In genomic region chr11:118533769-118534729, GRCh38 we compare ENCODE assay signal across 21 cellular contexts. TPM values are rescaled to one million over a fixed set of nuclear protein-coding genes. Genes with fewer than 3 reads are reported as not detected.
DNase-seq lines count a peak whose midpoint lies in the region; ATAC-seq and TF ChIP-seq lines count a peak whose summit lies in the region.
"Had no signal": no experiment of that assay in that cellular context is flagged by ENCODE, and none has a peak within 500 bp of the region (broad histone marks: within the 10 kb centered on the region; RNA-seq: fewer than 3 reads in every experiment).

No MANE protein-coding gene starts in this region.

- H3K36me3 ChIP-seq in duodenal mucosa (ENCODE audit: control insufficient read depth in 1 of 2, insufficient read depth in 2 of 2, low read length in 2 of 2) (peaks cover 7 to 13% of the 10 kb centered on the region in 2 donors), mucosa of descending colon (ENCODE audit: low read depth) (no peaks in the 10 kb centered on the region), upper lobe of right lung (no peaks in the 10 kb centered on the region), breast epithelium (no peaks in the 10 kb centered on the region), tibial artery (peaks cover 0 to 34% (median 10%) of the 10 kb centered on the region in 3 donors)
- H3K36me3 ChIP-seq: adrenal gland, neural progenitor cell, thoracic aorta had no signal

- H3K4me3 Mint-ChIP-seq in activated T-cell treated with anti-CD3 and anti-CD28 coated beads, Interleukin-2, amount 50 U/mL, for 24 hours = no peak overlapping the region
- H3K4me3 Mint-ChIP-seq: activated CD8-positive, alpha-beta T cell treated with anti-CD3 and anti-CD28 coated beads for 36 hours; activated T-helper 1 cell treated with anti-CD3 and anti-CD28 coated beads, Interleukin-12 subunit alpha, Interleukin-12 subunit beta, Interleukin-2, Interleukin-4 antibody, amounts not matched to agents 30 ng/mL and 10 ng/mL and 1 ng/mL, durations not matched to agents 14 hours and 24 hours and 36 hours; GM23338; neural progenitor cell had no signal

- H3K27ac ChIP-seq in duodenal mucosa (ENCODE audit: low read depth, low read length) (peak overlapping the region; percentile 84), upper lobe of right lung (no peak overlapping the region), breast epithelium (no peak overlapping the region), tibial artery (no peak overlapping the region)
- H3K27ac ChIP-seq: adrenal gland, foreskin keratinocyte, neural progenitor cell, thoracic aorta had no signal

- H3K9ac ChIP-seq in duodenal mucosa (ENCODE audit: low read depth in 1 of 2, low read length in 2 of 2) = peak overlapping the region; percentile 73 to 91
- H3K9ac ChIP-seq: neural progenitor cell had no signal

- peaks cover 24% of the 10 kb centered on the region for H3K4me1 Mint-ChIP-seq in activated T-cell treated with anti-CD3 and anti-CD28 coated beads, Interleukin-2, amount 50 U/mL, for 24 hours (ENCODE audit: low read depth)

- peak overlapping the region; percentile 47 for H3K27ac Mint-ChIP-seq in activated T-cell treated with anti-CD3 and anti-CD28 coated beads, Interleukin-2, amount 50 U/mL, for 24 hours
- H3K27ac Mint-ChIP-seq: activated CD8-positive, alpha-beta T cell treated with anti-CD3 and anti-CD28 coated beads for 36 hours; activated T-helper 1 cell treated with anti-CD3 and anti-CD28 coated beads, Interleukin-12 subunit alpha, Interleukin-12 subunit beta, Interleukin-2, Interleukin-4 antibody, amounts not matched to agents 30 ng/mL and 10 ng/mL and 1 ng/mL, durations not matched to agents 14 hours and 24 hours and 36 hours; GM23338; neural progenitor cell had no signal

- peak overlapping the region; percentile 50 to 97 for H3K4me3 ChIP-seq in duodenal mucosa (ENCODE audit: low read depth in 1 of 2, low read length in 2 of 2)
- H3K4me3 ChIP-seq in mucosa of descending colon = no peak overlapping the region
- H3K4me3 ChIP-seq in upper lobe of right lung = no peak overlapping the region
- H3K4me3 ChIP-seq in breast epithelium = no peak overlapping the region
- H3K4me3 ChIP-seq in tibial artery = no peak overlapping the region
- H3K4me3 ChIP-seq: adrenal gland, GM23338, neural progenitor cell, thoracic aorta had no signal

- H3K9me3 ChIP-seq in duodenal mucosa (ENCODE audit: control insufficient read depth in 1 of 2, low read length in 2 of 2) (no peaks in the 10 kb centered on the region), mucosa of descending colon (no peaks in the 10 kb centered on the region), upper lobe of right lung (no peaks in the 10 kb centered on the region), breast epithelium (no peaks in the 10 kb centered on the region), tibial artery (no peaks in the 10 kb centered on the region)
- H3K9me3 ChIP-seq: adrenal gland, thoracic aorta had no signal

- no peaks in the 10 kb centered on the region for H3K27me3 Mint-ChIP-seq in activated T-cell treated with anti-CD3 and anti-CD28 coated beads, Interleukin-2, amount 50 U/mL, for 24 hours
- H3K27me3 Mint-ChIP-seq: activated CD8-positive, alpha-beta T cell treated with anti-CD3 and anti-CD28 coated beads for 36 hours; CD4-positive, alpha-beta memory T cell had no signal

- no peak for TF ChIP-seq POLR2A in breast epithelium (IDR thresholded peaks at IDR 0.05)

- H3K4me1 ChIP-seq in duodenal mucosa (ENCODE audit: control insufficient read depth in 1 of 2, insufficient read depth in 2 of 2, low read length in 2 of 2) (peaks cover 38 to 52% of the 10 kb centered on the region in 2 donors), mucosa of descending colon (ENCODE audit: low read depth) (peaks cover 8% of the 10 kb centered on the region), upper lobe of right lung (peaks cover 12% of the 10 kb centered on the region), breast epithelium (peaks cover 4 to 6% of the 10 kb centered on the region in 2 donors), tibial artery (peaks cover 0 to 34% (median 18%) of the 10 kb centered on the region in 4 donors)

- peaks cover 8% of the 10 kb centered on the region for H3K36me3 Mint-ChIP-seq in activated T-cell treated with anti-CD3 and anti-CD28 coated beads, Interleukin-2, amount 50 U/mL, for 24 hours (ENCODE audit: low read depth)

- intact Hi-C loops in mucosa of descending colon (cut with DNase I, micrococcal nuclease) (no loop called here), upper lobe of right lung (cut with DNase I) (no loop called here), breast epithelium (cut with DNase I; ENCODE audit: low total_unique reads) (no loop called here), tibial artery (cut with DNase I; ENCODE audit: low total_unique reads) (no loop called here)

- no peaks in the 10 kb centered on the region for H3K9me3 Mint-ChIP-seq in activated T-cell treated with anti-CD3 and anti-CD28 coated beads, Interleukin-2, amount 50 U/mL, for 24 hours
- H3K9me3 Mint-ChIP-seq: activated CD8-positive, alpha-beta T cell treated with anti-CD3 and anti-CD28 coated beads for 36 hours; activated T-helper 1 cell treated with anti-CD3 and anti-CD28 coated beads, Interleukin-12 subunit alpha, Interleukin-12 subunit beta, Interleukin-2, Interleukin-4 antibody, amounts not matched to agents 30 ng/mL and 10 ng/mL and 1 ng/mL, durations not matched to agents 14 hours and 24 hours and 36 hours; CD4-positive, alpha-beta memory T cell; GM23338 had no signal

- H3K27me3 ChIP-seq in duodenal mucosa (ENCODE audit: control insufficient read depth in 1 of 2, insufficient read depth in 2 of 2, low read length in 2 of 2) = no peaks in the 10 kb centered on the region
- H3K27me3 ChIP-seq in upper lobe of right lung = no peaks in the 10 kb centered on the region
- H3K27me3 ChIP-seq in breast epithelium = no peaks in the 10 kb centered on the region
- no peaks in the 10 kb centered on the region for H3K27me3 ChIP-seq in tibial artery
- H3K27me3 ChIP-seq: adrenal gland, foreskin keratinocyte, neural progenitor cell had no signal

- TF ChIP-seq CTCF in mucosa of descending colon (IDR thresholded peaks at IDR 0.05) (no peak), upper lobe of right lung (IDR thresholded peaks at IDR 0.05) (no peak), breast epithelium (IDR thresholded peaks at IDR 0.05) (no peak), tibial artery (IDR thresholded peaks at IDR 0.05) (no peak)

- DNase-seq in activated T-cell treated with anti-CD3 and anti-CD28 coated beads, Interleukin-2, amount 50 U/mL, for 24 hours = no peak
- no peak for DNase-seq in activated T-cell treated with anti-CD3 and anti-CD28 coated beads, Interleukin-2, amount 50 U/mL, for 1 hour
- DNase-seq in mucosa of descending colon (peak in 1 of 3 donors; percentile 49), upper lobe of right lung (no peak), breast epithelium (ENCODE audit: low spot score in 2 of 2) (no peak), NOMO-1 (lab: John Stamatoyannopoulos, UW; ENCODE audit: unreplicated experiment in 2 of 2) (no peak), tibial artery (no peak)
- DNase-seq: activated CD8-positive, alpha-beta T cell treated with anti-CD3 and anti-CD28 coated beads for 36 hours; CD4-positive, alpha-beta memory T cell; foreskin keratinocyte; Karpas-422; mammary epithelial cell; NCI-H1092 treated with DMSO at 0.1 percent for 48 hours; NCI-H748 treated with DMSO at 0.1 percent for 48 hours; stimulated activated CD4-positive, alpha-beta T cell treated with anti-CD3 and anti-CD28 coated beads, Interleukin-4, amount 100 ng/mL, for 24 hours had no signal

- ATAC-seq in mucosa of descending colon (peak; percentile 51), upper lobe of right lung (peak; percentile 20)
- ATAC-seq: activated CD8-positive, alpha-beta T cell treated with anti-CD3 and anti-CD28 coated beads for 36 hours; foreskin keratinocyte; GM23338 had no signal

RNA-seq across cellular contexts. Expression of gene TMEM25, which starts 3.1 kb away (rescaled TPM):
- total RNA-seq in mucosa of descending colon = 10 to 100 TPM in 1 of 3 donors, 1 to 10 TPM in 2; 7.8 to 18.0 (median 8.5) TPM
- 26.3 TPM for total RNA-seq in upper lobe of right lung
- total RNA-seq in breast epithelium = 10 to 100 TPM; 14.1 to 53.6 (median 38.0) TPM

RNA-seq across cellular contexts. Expression of gene TTC36, which starts 6.8 kb away (rescaled TPM):
- total RNA-seq in mucosa of descending colon (1 to 10 TPM in 2 of 3 donors, under 1 TPM in 1; 0.63 to 1.3 (median 1.2) TPM), upper lobe of right lung (1.9 TPM), breast epithelium (10 to 100 TPM in 1 of 3 donors, 1 to 10 TPM in 2; 3.4 to 15.1 (median 6.2) TPM)
- total RNA-seq: foreskin keratinocyte had no signal

RNA-seq across cellular contexts. Expression of gene IFT46, which starts 31.7 kb away (rescaled TPM):
- total RNA-seq in mucosa of descending colon (10 to 100 TPM; 10.7 to 23.0 (median 12.8) TPM), upper lobe of right lung (18.2 TPM), breast epithelium (10 to 100 TPM; 24.3 to 45.9 (median 33.4) TPM)

RNA-seq across cellular contexts. Expression of gene ARCN1, which starts 38.2 kb away (rescaled TPM):
- total RNA-seq in mucosa of descending colon = 100 to 1,000 TPM; 126 to 134 (median 130) TPM
- total RNA-seq in upper lobe of right lung = 120 TPM
- 10 to 100 TPM; 94.1 to 99.1 (median 98.6) TPM for total RNA-seq in breast epithelium

Comparison
In these comparisons a context has a peak if more than half of its experiments do, and no peak if none do; other contexts are left out.
1. H3K4me3 ChIP-seq: peak in duodenal mucosa (2 of 2); none in mucosa of descending colon (single experiment), upper lobe of right lung (single experiment), breast epithelium (0 of 3) and tibial artery (0 of 2).